7 cellular contexts compared by ENCODE assay signal in genomic region chr18:48811977-48812451, GRCh38.
DNase-seq lines count a peak whose midpoint lies in the region; ATAC-seq and TF ChIP-seq lines count a peak whose summit lies in the region.
"Not testable (repeated sequence)": the region's sequence is repeated elsewhere in the genome, so short reads cannot be mapped to it uniquely, and the experiment has no call there.

No MANE protein-coding gene starts in this region.

- CTCF ChIA-PET in activated CD4-positive, alpha-beta memory T cell treated with anti-CD3 and anti-CD28 coated beads, Interleukin-2, amount 10 ng/mL, durations not matched to agents 7 days and 5 days (lab: Charles Lee): not testable (repeated sequence)

- H4K20me1 ChIP-seq in smooth muscle cell (ENCODE audit: low read depth): not testable (repeated sequence)

- H3K36me3 ChIP-seq in GM06990 (ENCODE audit: control insufficient read depth, insufficient read depth, low read length); Peyer's patch; smooth muscle cell (ENCODE audit: low read depth): not testable (repeated sequence)

- POLR2A ChIA-PET in activated CD4-positive, alpha-beta memory T cell treated with anti-CD3 and anti-CD28 coated beads, Interleukin-2, amount 10 ng/mL, durations not matched to agents 7 days and 5 days (lab: Charles Lee): interaction anchor here (0.9 to 2.0 kb wide), 3 partner anchors 20 to 140 kb away, joined by 3 to 10 read pairs (median 5); partner anchors contain the start of gene SMAD7
- POLR2A ChIA-PET in activated naive CD8-positive, alpha-beta T cell treated with anti-CD3 and anti-CD28 coated beads, Interleukin-2, amount 10 ng/mL, durations not matched to agents 7 days and 5 days (lab: Charles Lee): interaction anchor here (0.7 kb wide), 1 partner anchor 102 kb away, joined by 3 read pairs; no protein-coding TSS in a partner anchor

- not testable (repeated sequence) for H3K4me2 ChIP-seq in smooth muscle cell

- peaks cover 19% of the 10 kb centered on the region for H3K36me3 Mint-ChIP-seq in activated CD4-positive, alpha-beta memory T cell treated with anti-CD3 and anti-CD28 coated beads, Interleukin-2, amount 10 ng/mL, durations not matched to agents 7 days and 5 days (ENCODE audit: low read depth)
- H3K36me3 Mint-ChIP-seq in activated naive CD8-positive, alpha-beta T cell treated with anti-CD3 and anti-CD28 coated beads, Interleukin-2, amount 10 ng/mL, durations not matched to agents 7 days and 5 days: peaks cover 12% of the 10 kb centered on the region
- H3K36me3 Mint-ChIP-seq in immature natural killer cell: not testable (repeated sequence)

- H3K79me2 ChIP-seq in smooth muscle cell (ENCODE audit: low read depth): peaks cover 21% of the 10 kb centered on the region

- H2AFZ ChIP-seq in smooth muscle cell (ENCODE audit: low read depth): not testable (repeated sequence)

- H3K4me1 ChIP-seq in Peyer's patch (peaks cover 0 to 17% (median 1%) of the 10 kb centered on the region in 4 donors), smooth muscle cell (ENCODE audit: low read depth) (peaks cover 11% of the 10 kb centered on the region)

- TF ChIP-seq CTCF in GM06990 (IDR thresholded peaks at IDR 0.05; ENCODE audit: insufficient read depth, low read length, poor library complexity, severe bottlenecking); Peyer's patch (IDR thresholded peaks at IDR 0.05); smooth muscle cell (IDR thresholded peaks at IDR 0.05; ENCODE audit: borderline replicate concordance, insufficient read depth, poor library complexity, severe bottlenecking): not testable (repeated sequence)

- peak; percentile 68 for DNase-seq in GM06990 (ENCODE audit: extremely low read depth, insufficient read length)
- peak in 2 of 3 donors; percentile 9 to 37 for DNase-seq in Peyer's patch
- DNase-seq in activated CD4-positive, alpha-beta memory T cell treated with anti-CD3 and anti-CD28 coated beads, Interleukin-2, amount 10 ng/mL, durations not matched to agents 7 days and 5 days; immature natural killer cell; smooth muscle cell (lab: John Stamatoyannopoulos, UW; ENCODE audit: unreplicated experiment): not testable (repeated sequence)
- peak; percentile 8 for DNase-seq in activated naive CD8-positive, alpha-beta T cell treated with anti-CD3 and anti-CD28 coated beads, Interleukin-2, amount 10 ng/mL, durations not matched to agents 7 days and 5 days

- not testable (repeated sequence) for H3K9ac ChIP-seq in smooth muscle cell (ENCODE audit: low read depth)

- H3K27me3 Mint-ChIP-seq in activated CD4-positive, alpha-beta memory T cell treated with anti-CD3 and anti-CD28 coated beads, Interleukin-2, amount 10 ng/mL, durations not matched to agents 7 days and 5 days; activated naive CD8-positive, alpha-beta T cell treated with anti-CD3 and anti-CD28 coated beads, Interleukin-2, amount 10 ng/mL, durations not matched to agents 7 days and 5 days; immature natural killer cell (ENCODE audit: low read depth in 3 of 3): not testable (repeated sequence)

- peak; percentile 29 for ATAC-seq in GM21529 (IDR thresholded peaks at IDR 0.05; ENCODE audit: unreplicated experiment)
- not testable (repeated sequence) for ATAC-seq in activated naive CD8-positive, alpha-beta T cell treated with anti-CD3 and anti-CD28 coated beads, Interleukin-2, amount 10 ng/mL, durations not matched to agents 7 days and 5 days (ENCODE audit: low read depth)

- H3K4me3 Mint-ChIP-seq in activated CD4-positive, alpha-beta memory T cell treated with anti-CD3 and anti-CD28 coated beads, Interleukin-2, amount 10 ng/mL, durations not matched to agents 7 days and 5 days; activated naive CD8-positive, alpha-beta T cell treated with anti-CD3 and anti-CD28 coated beads, Interleukin-2, amount 10 ng/mL, durations not matched to agents 7 days and 5 days: not testable (repeated sequence)
- H3K4me3 Mint-ChIP-seq in immature natural killer cell: peak overlapping the region in 2 of 5 donors; percentile 38 to 75

- H3K27me3 ChIP-seq in GM06990 (replicated peaks; ENCODE audit: control insufficient read depth, insufficient read depth, low read length); Peyer's patch; smooth muscle cell (ENCODE audit: low read depth): not testable (repeated sequence)

- not testable (repeated sequence) for H3K27ac ChIP-seq in Peyer's patch
- H3K27ac ChIP-seq in smooth muscle cell (ENCODE audit: low read depth): peak overlapping the region; percentile 88

- H3F3A ChIP-seq in smooth muscle cell (ENCODE audit: low read depth): not testable (repeated sequence)

- not testable (repeated sequence) for H3K9me3 Mint-ChIP-seq in activated CD4-positive, alpha-beta memory T cell treated with anti-CD3 and anti-CD28 coated beads, Interleukin-2, amount 10 ng/mL, durations not matched to agents 7 days and 5 days; activated naive CD8-positive, alpha-beta T cell treated with anti-CD3 and anti-CD28 coated beads, Interleukin-2, amount 10 ng/mL, durations not matched to agents 7 days and 5 days; immature natural killer cell

- H3K4me3 ChIP-seq in GM06990 (replicated peaks; ENCODE audit: low read depth, low read length); Peyer's patch; smooth muscle cell: not testable (repeated sequence)

- H3K27ac Mint-ChIP-seq in activated CD4-positive, alpha-beta memory T cell treated with anti-CD3 and anti-CD28 coated beads, Interleukin-2, amount 10 ng/mL, durations not matched to agents 7 days and 5 days: peak overlapping the region; percentile 5
- H3K27ac Mint-ChIP-seq in activated naive CD8-positive, alpha-beta T cell treated with anti-CD3 and anti-CD28 coated beads, Interleukin-2, amount 10 ng/mL, durations not matched to agents 7 days and 5 days: not testable (repeated sequence)
- peak overlapping the region; percentile 94 to 98 (median 96) for H3K27ac Mint-ChIP-seq in immature natural killer cell

- 88% methylated on average over 12 of the region's 12 CpGs for WGBS in smooth muscle cell (ENCODE audit: low lambda C conversion rate)

- TF ChIP-seq POLR2A in Peyer's patch (IDR thresholded peaks at IDR 0.05): not testable (repeated sequence)

- not testable (repeated sequence) for H3K9me3 ChIP-seq in Peyer's patch; smooth muscle cell (replicated peaks; ENCODE audit: low read depth)

- peaks cover 70% of the 10 kb centered on the region for H3K4me1 Mint-ChIP-seq in activated CD4-positive, alpha-beta memory T cell treated with anti-CD3 and anti-CD28 coated beads, Interleukin-2, amount 10 ng/mL, durations not matched to agents 7 days and 5 days
- H3K4me1 Mint-ChIP-seq in activated naive CD8-positive, alpha-beta T cell treated with anti-CD3 and anti-CD28 coated beads, Interleukin-2, amount 10 ng/mL, durations not matched to agents 7 days and 5 days: peaks cover 38% of the 10 kb centered on the region
- H3K4me1 Mint-ChIP-seq in immature natural killer cell: peaks cover 61 to 71% of the 10 kb centered on the region in 2 donors
